ENCODE assay signal across 12 cellular contexts in the genomic region with DNA sequence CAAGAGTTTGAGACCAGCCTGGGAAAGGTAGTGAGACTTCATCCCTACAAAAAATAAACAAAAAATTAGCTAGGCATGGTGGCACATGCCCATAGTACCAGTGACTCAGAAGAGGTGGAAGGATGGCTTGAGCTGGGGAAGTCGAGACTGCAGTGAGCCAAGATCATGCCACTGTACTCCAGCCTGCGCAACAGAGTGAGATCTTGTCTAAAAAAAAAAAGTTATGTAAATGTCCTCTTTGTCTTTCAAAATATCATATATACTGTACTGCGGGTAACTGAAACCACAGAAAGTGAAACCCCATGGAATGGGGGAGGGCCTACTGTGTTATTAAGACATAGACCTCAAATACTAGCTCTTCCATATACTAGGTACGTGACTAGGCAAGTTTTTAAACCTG. TPM values are rescaled to one million over a fixed set of nuclear protein-coding genes. Genes with fewer than 3 reads are reported as not detected.
A peak's percentile ranks its signal among the peaks of the same experiment; 100 is the strongest.
DNase-seq lines count a peak whose midpoint lies in the region; ATAC-seq and TF ChIP-seq lines count a peak whose summit lies in the region.
"Had no signal": no experiment of that assay in that cellular context is flagged by ENCODE, and none has a peak within 500 bp of the region (broad histone marks: within the 10 kb centered on the region; RNA-seq: fewer than 3 reads in every experiment).

No MANE protein-coding gene starts in this region.

- peaks cover 0 to 43% (median 0%) of the 10 kb centered on the region in 3 donors for H3K36me3 ChIP-seq in Peyer's patch

- POLR2A ChIA-PET in T-cell (lab: Charles Lee), result no interaction called here

- H3K27me3 ChIP-seq in Peyer's patch, result no peaks in the 10 kb centered on the region

- H3K36me3 Mint-ChIP-seq in T-cell, result peaks cover 33% of the 10 kb centered on the region

- H3K9me3 Mint-ChIP-seq in T-cell, result no peaks in the 10 kb centered on the region

- peaks cover 0 to 4% (median 0%) of the 10 kb centered on the region in 3 donors for H3K4me1 Mint-ChIP-seq in T-cell

- TF ChIP-seq POLR2A in Peyer's patch (IDR thresholded peaks at IDR 0.05), result no peak

- no peaks in the 10 kb centered on the region for H3K4me1 ChIP-seq in Peyer's patch

- no peaks in the 10 kb centered on the region for H3K9me3 ChIP-seq in Peyer's patch

- ATAC-seq in GM18511 (IDR thresholded peaks at IDR 0.05; ENCODE audit: unreplicated experiment) (peak; percentile 85), GM21576 (IDR thresholded peaks at IDR 0.05; ENCODE audit: unreplicated experiment) (peak; percentile 85), HG03354 (IDR thresholded peaks at IDR 0.05; ENCODE audit: poor library complexity, severe bottlenecking, unreplicated experiment) (peak; percentile 66), T-cell (replicated peaks in 1 of 4) (no peak), left lobe of liver (no peak)

- CTCF ChIA-PET in T-cell (lab: Charles Lee), result no interaction called here

- H3K4me3 Mint-ChIP-seq in T-cell, result no peak overlapping the region

- no peak for DNase-seq in Peyer's patch
- no peak for DNase-seq in T-cell
- no peak for DNase-seq in activated CD4-positive, alpha-beta T cell treated with anti-CD3 and anti-CD28 coated beads for 1 hour
- no peak for DNase-seq in left lobe of liver (ENCODE audit: low spot score)
- DNase-seq: activated gamma-delta T cell treated with Interleukin-2 at 50 U/mL for 16 hours, H7, nucleus accumbens, T-helper 9 cell had no signal

- TF ChIP-seq CTCF in VCaP (conservative IDR thresholded peaks at IDR 0.05) (no peak), Peyer's patch (IDR thresholded peaks at IDR 0.05) (no peak)

- no peaks in the 10 kb centered on the region for H3K27me3 Mint-ChIP-seq in T-cell

- H3K4me3 ChIP-seq in Peyer's patch, result no peak overlapping the region

- no peak overlapping the region for H3K27ac Mint-ChIP-seq in T-cell

- H3K27ac ChIP-seq in VCaP (peak overlapping the region; percentile 42), Peyer's patch (no peak overlapping the region)

RNA-seq across cellular contexts. Expression of gene ACADM, which starts 20.8 kb away (rescaled TPM):
- 100 to 1,000 TPM in 2 of 4 donors, 10 to 100 TPM in 2; 59.4 to 191 (median 98.8) TPM for total RNA-seq in Peyer's patch
- total RNA-seq in T-cell, result 10 to 100 TPM; 16.6 to 29.3 (median 23.0) TPM
- total RNA-seq in left lobe of liver, result 91.5 TPM

RNA-seq across cellular contexts. Expression of gene RABGGTB, which starts 40.8 kb away (rescaled TPM):
- total RNA-seq in Peyer's patch (10 to 100 TPM; 50.8 to 67.7 (median 61.7) TPM), T-cell (100 to 1,000 TPM in 2 of 5 donors, 10 to 100 TPM in 3; 75.8 to 153 (median 83.6) TPM), left lobe of liver (26.6 TPM)

RNA-seq across cellular contexts. Expression of gene MSH4, which starts 51.4 kb away (rescaled TPM):
- total RNA-seq in Peyer's patch, result under 1 TPM in 1 of 4 donors, not detected in 3; 0.54 TPM
- under 1 TPM in 4 of 5 donors, not detected in 1; 0.41 to 0.54 (median 0.43) TPM for total RNA-seq in T-cell
- total RNA-seq in left lobe of liver, result 0.08 TPM

Comparison
In these comparisons a context has a peak if more than half of its experiments do, and no peak if none do; other contexts are left out.
1. ATAC-seq: peak in GM18511 (single experiment), GM21576 (single experiment) and HG03354 (single experiment); none in T-cell (0 of 4) and left lobe of liver (single experiment).